In genomic region chr15:90648137-90649070, GRCh38 we compare ENCODE assay signal across 8 cellular contexts.
DNase-seq lines count a peak whose midpoint lies in the region; ATAC-seq, FAIRE-seq and TF ChIP-seq lines count a peak whose summit lies in the region.

No MANE protein-coding gene starts in this region.

- H3K4ac ChIP-seq in IMR-90 (ENCODE audit: low read depth, low read length): peak overlapping the region; percentile 66

- no peaks in the 10 kb centered on the region for H4K20me1 ChIP-seq in IMR-90 (ENCODE audit: insufficient read depth, low read length)

- no peak overlapping the region for H3K4me3 ChIP-seq in IMR-90 (ENCODE audit: insufficient read depth, low read depth, low read length)

- POLR2A ChIA-PET in IMR-90 (lab: Charles Lee; ENCODE audit: unreplicated experiment) (no interaction called here), RWPE1 (lab: Yijun Ruan, JAX; ENCODE audit: low non-redundant PET) (no interaction called here)

- H3K18ac ChIP-seq in IMR-90 (ENCODE audit: low read depth, low read length): no peak overlapping the region

- no peaks in the 10 kb centered on the region for H3K79me1 ChIP-seq in IMR-90 (ENCODE audit: low read depth in 1 of 2, low read length in 2 of 2)

- H2AK5ac ChIP-seq in IMR-90 (ENCODE audit: low read depth, low read length): peak overlapping the region; percentile 83

- peaks cover 6% of the 10 kb centered on the region; the same call in 1 of the 2 replicates for H3K36me3 ChIP-seq in IMR-90 (ENCODE audit: control insufficient read depth, insufficient read depth, low read length)

- intact Hi-C loops in IMR-90 (cut with micrococcal nuclease): loop anchor here (1.0 to 5.0 kb wide), 4 partner anchors 45 to 286 kb away; no protein-coding TSS in a partner anchor

- no peak overlapping the region for H2BK5ac ChIP-seq in IMR-90 (ENCODE audit: low read depth, low read length, poor library complexity, severe bottlenecking)

- in situ Hi-C loops in IMR-90 (cut with MboI; ENCODE audit: low sequenced_read_pairs): loop anchor here (10.0 kb wide), 1 partner anchor 46 kb away; no protein-coding TSS in a partner anchor

- H3K23ac ChIP-seq in IMR-90 (ENCODE audit: low read depth, low read length): no peak overlapping the region

- peak overlapping the region; percentile 63 for H2BK120ac ChIP-seq in IMR-90 (ENCODE audit: low read depth, low read length)

- H3K14ac ChIP-seq in IMR-90 (replicated peaks; ENCODE audit: low read depth, low read length): no peak overlapping the region; the same call in 1 of the 2 replicates

- peaks cover 6% of the 10 kb centered on the region for H3K4me1 ChIP-seq in IMR-90 (ENCODE audit: control insufficient read depth, insufficient read depth, low read length)

- H3K9ac ChIP-seq in IMR-90 (ENCODE audit: low read depth, low read length): no peak overlapping the region

- FAIRE-seq in GM19239 (lab: Jason Lieb, UNC): peak; percentile 78
- no peak for FAIRE-seq in frontal cortex (lab: Jason Lieb, UNC)

- H3K27ac ChIP-seq in C4-2B (no peak overlapping the region), IMR-90 (ENCODE audit: insufficient read depth, low read length) (peak overlapping the region; percentile 38; the same call in 1 of the 2 replicates), RWPE1 (no peak overlapping the region; the same call in 1 of the 2 replicates)

- H3K9me1 ChIP-seq in IMR-90 (ENCODE audit: insufficient read depth, low read length): peaks cover 3% of the 10 kb centered on the region; the same call in 1 of the 2 replicates

- TF ChIP-seq RAD21 in IMR-90 (IDR thresholded peaks at IDR 0.05; ENCODE audit: low read length): peak; percentile 95

- H2AFZ ChIP-seq in IMR-90 (replicated peaks; ENCODE audit: low read length, poor library complexity): peak overlapping the region; percentile 71

- ATAC-seq in IMR-90 (ENCODE audit: low read depth) (peak; percentile 89), omental fat pad (ENCODE audit: low FRiP score) (peak; percentile 87)

- no peaks in the 10 kb centered on the region for H3K27me3 ChIP-seq in IMR-90 (ENCODE audit: control insufficient read depth, insufficient read depth, low read length)

- 22% methylated on average over 6 of the region's 14 CpGs; no CpG with 5 or more reads in 1 of the 2 experiments for whole genome bisulfite sequencing in IMR-90 (ENCODE audit: extremely low coverage in 2 of 2, insufficient read length in 1 of 2), 2 experiments

- DNase-seq in GM19239 (ENCODE audit: insufficient read length, low spot score) (peak; percentile 64), IMR-90 (peak; percentile 69), RWPE1 (ENCODE audit: low spot score) (peak; percentile 74), frontal cortex (ENCODE audit: low spot score in 2 of 2) (peak; percentile 63 to 73), omental fat pad (ENCODE audit: low spot score) (peak; percentile 74), ureter (ENCODE audit: low spot score) (peak; percentile 84)
- peak; percentile 79 for DNase-seq in activated effector memory CD4-positive, alpha-beta T cell treated with anti-CD3 and anti-CD28 coated beads, Interleukin-2, amount 50 U/mL, for 16 hours

- peak overlapping the region; percentile 22 for H2AK9ac ChIP-seq in IMR-90 (replicated peaks; ENCODE audit: low read depth, low read length, poor library complexity)

- no TSS peak for BruUV-seq in IMR-90 (replicated peaks; lab: Mats Ljungman, UMichigan)

- H2BK20ac ChIP-seq in IMR-90 (ENCODE audit: low read depth, low read length): peak overlapping the region; percentile 61

- CTCF ChIA-PET in IMR-90 (lab: Yijun Ruan, JAX): interaction anchor here (0.5 to 1.3 kb wide), 10 partner anchors 10 to 284 kb away, joined by 3 to 13 read pairs (median 4); partner anchors contain the start of gene HDDC3
- CTCF ChIA-PET in RWPE1 (lab: Yijun Ruan, JAX): interaction anchor here (0.6 to 2.2 kb wide), 17 partner anchors 11 to 370 kb away, joined by 3 to 35 read pairs (median 5); partner anchors contain the start of genes BLM, FES and UNC45A

- 0 out of 3 replicates have a peak overlapping the region, but pooled peaks have one; percentile 9 for H2BK15ac ChIP-seq in IMR-90 (ENCODE audit: low read depth, low read length)

- no peak overlapping the region for H4K5ac ChIP-seq in IMR-90 (ENCODE audit: low read depth, low read length)

- peak; percentile 94 for TF ChIP-seq CTCF in C4-2B (conservative IDR thresholded peaks at IDR 0.05)
- peak; percentile 92 for TF ChIP-seq CTCF in IMR-90 (conservative IDR thresholded peaks at IDR 0.05; ENCODE audit: low read depth, low read length)
- peak; percentile 95 for TF ChIP-seq CTCF in RWPE1 (conservative IDR thresholded peaks at IDR 0.05; ENCODE audit: low read depth)
- peak in 2 of 3 donors; percentile 23 to 73 for TF ChIP-seq CTCF in omental fat pad (IDR thresholded peaks at IDR 0.05)

- H4K91ac ChIP-seq in IMR-90 (ENCODE audit: insufficient read depth, low read depth, low read length): no peak overlapping the region

- H4K8ac ChIP-seq in IMR-90 (ENCODE audit: low read depth in 2 of 2, low read length in 2 of 2): peak overlapping the region in 1 of 2 experiments; percentile 22; a peak in 2 of 4 replicates

- H3K4me2 ChIP-seq in IMR-90 (ENCODE audit: low read depth, low read length): no peak overlapping the region

- peak; percentile 52; the same call in 1 of the 2 replicates for TF ChIP-seq POLR2A in IMR-90 (IDR thresholded peaks at IDR 0.05; ENCODE audit: low read depth, low read length)

- H3K56ac ChIP-seq in IMR-90 (ENCODE audit: extremely low read depth, insufficient read depth, low read length): no peak overlapping the region

- dilution Hi-C loops in IMR-90 (cut with HindIII; ENCODE audit: low sequenced_read_pairs, unreplicated experiment): no loop called here

- H3K9me3 ChIP-seq in IMR-90 (ENCODE audit: control insufficient read depth, insufficient read depth, low read length): no peaks in the 10 kb centered on the region

TF ChIP-seq in IMR-90, 13 proteins besides CTCF, POLR2A, EP300 and RAD21:
- TF ChIP-seq SMC3 (IDR thresholded peaks at IDR 0.05; ENCODE audit: low read depth, low read length): peak; percentile 90
- TF ChIP-seq BHLHE40 (IDR thresholded peaks at IDR 0.05; ENCODE audit: low read depth, low read length): no peak
- 0 out of 2 replicates have a peak, but pooled peaks have one; percentile 6 for TF ChIP-seq CEBPB (IDR thresholded peaks at IDR 0.05; ENCODE audit: low read depth, low read length)
- TF ChIP-seq MAZ (IDR thresholded peaks at IDR 0.05; ENCODE audit: borderline replicate concordance, low read depth, low read length): no peak
- no peak for TF ChIP-seq RCOR1 (IDR thresholded peaks at IDR 0.05; ENCODE audit: insufficient replicate concordance, low read length)
- TF ChIP-seq USF2 (IDR thresholded peaks at IDR 0.05; ENCODE audit: low read depth, low read length): 0 out of 2 replicates have a peak, but pooled peaks have one; percentile 36
- no peak for TF ChIP-seq MAFK (IDR thresholded peaks at IDR 0.05; ENCODE audit: low read depth, low read length)
- TF ChIP-seq ELK1 (IDR thresholded peaks at IDR 0.05; ENCODE audit: borderline replicate concordance, low read depth, low read length): peak; percentile 74; the same call in 1 of the 2 replicates
- no peak for TF ChIP-seq MXI1 (IDR thresholded peaks at IDR 0.05; ENCODE audit: borderline replicate concordance, low read depth, low read length)
